Comparison of ENCODE assay signal across 14 cellular contexts in genomic region chr5:150498971-150499370, GRCh38. TPM values are rescaled to one million over a fixed set of nuclear protein-coding genes. Genes with fewer than 3 reads are reported as not detected.
A peak's percentile ranks its signal among the peaks of the same experiment; 100 is the strongest.
DNase-seq lines count a peak whose midpoint lies in the region; ATAC-seq, FAIRE-seq and TF ChIP-seq lines count a peak whose summit lies in the region.
"Had no signal": no experiment of that assay in that cellular context is flagged by ENCODE, and none has a peak within 500 bp of the region (broad histone marks: within the 10 kb centered on the region; RNA-seq: fewer than 3 reads in every experiment).

No MANE protein-coding gene starts in this region.

- H3K9me3 ChIP-seq in thyroid gland: no peaks in the 10 kb centered on the region

- peaks cover 66% of the 10 kb centered on the region for H3K4me1 Mint-ChIP-seq in neural crest cell

- intact Hi-C loops in thyroid gland (cut with DNase I): no loop called here

- H3K27me3 Mint-ChIP-seq in neural crest cell (ENCODE audit: low read depth): no peaks in the 10 kb centered on the region
- H3K27me3 Mint-ChIP-seq: naive thymus-derived CD8-positive, alpha-beta T cell had no signal

- DNase-seq in M059J (ENCODE audit: low read depth) (peak; percentile 38), neural crest cell (ENCODE audit: low read depth, low spot score) (no peak), thyroid gland (no peak), cortex of kidney (lab: John Stamatoyannopoulos, UW) (no peak), GM19239 (ENCODE audit: insufficient read length, low spot score) (no peak)
- DNase-seq: activated CD4-positive, CD25-positive, alpha-beta regulatory T cell; activated T-cell treated with anti-CD3 and anti-CD28 coated beads for 4 hours; DMS 273 treated with DMSO at 0.1 percent for 48 hours; HCEC 1CT; naive thymus-derived CD8-positive, alpha-beta T cell; NCI-H1436 treated with DMSO at 0.1 percent for 48 hours had no signal

- ATAC-seq in activated CD4-positive, CD25-positive, alpha-beta regulatory T cell treated with anti-CD3 and anti-CD28 coated beads, Interleukin-2, amount 50 U/mL, for 24 hours: no peak
- ATAC-seq in GM21423 (IDR thresholded peaks at IDR 0.05; ENCODE audit: unreplicated experiment): no peak
- ATAC-seq: naive thymus-derived CD8-positive, alpha-beta T cell had no signal

- no peaks in the 10 kb centered on the region for H3K9me3 Mint-ChIP-seq in neural crest cell
- H3K9me3 Mint-ChIP-seq: naive thymus-derived CD8-positive, alpha-beta T cell had no signal

- H3K4me3 Mint-ChIP-seq in neural crest cell: peak overlapping the region; percentile 67
- H3K4me3 Mint-ChIP-seq: naive thymus-derived CD8-positive, alpha-beta T cell had no signal

- H3K4me1 ChIP-seq in thyroid gland: peaks cover 80 to 81% of the 10 kb centered on the region in 2 donors

- no peaks in the 10 kb centered on the region for H3K36me3 Mint-ChIP-seq in neural crest cell (ENCODE audit: low read depth)
- H3K36me3 Mint-ChIP-seq: naive thymus-derived CD8-positive, alpha-beta T cell had no signal

- no peak for FAIRE-seq in GM19239 (lab: Jason Lieb, UNC)

- H3K27ac ChIP-seq in cingulate gyrus (ENCODE audit: low read depth, low read length) (peak overlapping the region; percentile 99), thyroid gland (peak overlapping the region; percentile 67 to 98 (median 96))

- no peak for TF ChIP-seq POLR2A in thyroid gland (IDR thresholded peaks at IDR 0.05)

- peak overlapping the region; percentile 93 for H3K27ac Mint-ChIP-seq in neural crest cell (ENCODE audit: unreplicated experiment)

- H3K27me3 ChIP-seq in thyroid gland: no peaks in the 10 kb centered on the region

- TF ChIP-seq CTCF in neural crest cell (conservative IDR thresholded peaks at IDR 0.05): no peak
- TF ChIP-seq CTCF in thyroid gland (IDR thresholded peaks at IDR 0.05): no peak

- H3K4me3 ChIP-seq in thyroid gland (replicated peaks in 1 of 3): no peak overlapping the region

- H3K36me3 ChIP-seq in thyroid gland: no peaks in the 10 kb centered on the region

RNA-seq across cellular contexts. Expression of gene NDST1, which starts 9.0 kb away (rescaled TPM):
- 24.3 and 44.2 TPM in 2 replicates for total RNA-seq in M059J (2014; rRNA removed; shearing (Covaris generic))
- total RNA-seq in neural crest cell (108 and 112 TPM in 2 replicates), thyroid gland (100 to 1,000 TPM in 2 of 4 donors, 10 to 100 TPM in 2; 84.9 to 171 (median 113) TPM)

RNA-seq across cellular contexts. Expression of gene RPS14, which starts 49.4 kb away (rescaled TPM):
- 1,412 and 1,643 TPM in 2 replicates for total RNA-seq in M059J (2014; rRNA removed; shearing (Covaris generic))
- total RNA-seq in neural crest cell (2,170 and 2,213 TPM in 2 replicates), thyroid gland (1,000 to 10,000 TPM; 2,017 to 5,540 (median 2,786) TPM)
